Comparison of ENCODE assay signal across 17 cellular contexts in genomic region chr4:16818005-16818404, GRCh38.
DNase-seq lines count a peak whose midpoint lies in the region; ATAC-seq and TF ChIP-seq lines count a peak whose summit lies in the region.
"Had no signal": no experiment of that assay in that cellular context is flagged by ENCODE, and none has a peak within 500 bp of the region (broad histone marks: within the 10 kb centered on the region; RNA-seq: fewer than 3 reads in every experiment).

No MANE protein-coding gene starts in this region.

- TF ChIP-seq CTCF in WTC11 (IDR thresholded peaks at IDR 0.05) = no peak
- no peak for TF ChIP-seq CTCF in smooth muscle cell (IDR thresholded peaks at IDR 0.05; ENCODE audit: borderline replicate concordance, insufficient read depth, poor library complexity, severe bottlenecking)

- POLR2A ChIA-PET in WTC11 (lab: Charles Lee) = interaction anchor here (0.5 kb wide), 1 partner anchor 26 kb away, joined by 3 read pairs; no protein-coding TSS in a partner anchor

- peak overlapping the region; percentile 96 for H3K27ac Mint-ChIP-seq in WTC11
- H3K27ac Mint-ChIP-seq: CD8-positive, alpha-beta T cell had no signal

- peaks cover 60% of the 10 kb centered on the region for H3K4me1 Mint-ChIP-seq in WTC11

- no peak overlapping the region for H3K4me3 ChIP-seq in H7 (ENCODE audit: insufficient read depth, low read depth, low read length)
- no peak overlapping the region for H3K4me3 ChIP-seq in iPS-20b (ENCODE audit: low read length)
- no peak overlapping the region for H3K4me3 ChIP-seq in smooth muscle cell
- H3K4me3 ChIP-seq: BLaER1 treated with 17β-estradiol and CSF1 and Interleukin-3, amounts not matched to agents 10 nM and 100 nM; SJCRH30 had no signal

- H3K9ac ChIP-seq in iPS-20b (ENCODE audit: low read depth, low read length) (no peak overlapping the region; the same call in 1 of the 2 replicates), smooth muscle cell (ENCODE audit: low read depth) (no peak overlapping the region)
- H3K9ac ChIP-seq: BLaER1 treated with 17β-estradiol and CSF1 and Interleukin-3, amounts not matched to agents 10 nM and 100 nM had no signal

- no peaks in the 10 kb centered on the region; the same call in 1 of the 2 replicates for H3K27me3 Mint-ChIP-seq in WTC11 (ENCODE audit: low read depth)

- no peaks in the 10 kb centered on the region for H3K9me3 ChIP-seq in iPS-20b (ENCODE audit: insufficient read depth, low read depth, low read length)
- no peaks in the 10 kb centered on the region for H3K9me3 ChIP-seq in smooth muscle cell (replicated peaks; ENCODE audit: low read depth)
- H3K9me3 ChIP-seq: BLaER1 treated with 17β-estradiol and CSF1 and Interleukin-3, amounts not matched to agents 10 nM and 100 nM; SJCRH30 had no signal

- DNase-seq in H7 (peak; percentile 66), WTC11 (ENCODE audit: low spot score) (peak; percentile 41), smooth muscle cell (lab: John Stamatoyannopoulos, UW; ENCODE audit: unreplicated experiment) (no peak), cortex of kidney (lab: John Stamatoyannopoulos, UW) (no peak), DMS153 (lab: John Stamatoyannopoulos, UW) (no peak), globus pallidus (ENCODE audit: low spot score) (no peak)
- no peak for DNase-seq in effector CD8-positive, alpha-beta T cell (lab: John Stamatoyannopoulos, UW)
- DNase-seq: CD8-positive, alpha-beta T cell; MM.1S; NCI-H1092; NCI-H1436 treated with DMSO at 0.1 percent for 48 hours; NCI-H2029 treated with DMSO at 0.1 percent for 48 hours; NCI-H2171; SJCRH30 had no signal

- H3K4me3 Mint-ChIP-seq in WTC11 = 0 out of 2 replicates have a peak overlapping the region, but pooled peaks have one; percentile 40
- H3K4me3 Mint-ChIP-seq: CD8-positive, alpha-beta T cell had no signal

- CTCF ChIA-PET in WTC11 (lab: Charles Lee) = interaction anchor here (0.6 to 2.3 kb wide), 6 partner anchors 9 to 99 kb away, joined by 3 to 13 read pairs (median 5); no protein-coding TSS in a partner anchor

- H3F3A ChIP-seq in smooth muscle cell (ENCODE audit: low read depth) = no peaks in the 10 kb centered on the region

- H3K4me1 ChIP-seq in iPS-20b (ENCODE audit: insufficient read depth, low read length) (peaks cover 47% of the 10 kb centered on the region; the same call in 1 of the 2 replicates), smooth muscle cell (ENCODE audit: low read depth) (peaks cover 8% of the 10 kb centered on the region)
- H3K4me1 ChIP-seq: BLaER1 treated with 17β-estradiol and CSF1 and Interleukin-3, amounts not matched to agents 10 nM and 100 nM; SJCRH30 had no signal

- peaks cover 9% of the 10 kb centered on the region for H3K36me3 Mint-ChIP-seq in WTC11
- H3K36me3 Mint-ChIP-seq: CD8-positive, alpha-beta T cell had no signal

- H3K36me3 ChIP-seq in H7 (replicated peaks; ENCODE audit: control insufficient read depth, insufficient read depth, low read length) (peaks cover 1% of the 10 kb centered on the region), iPS-20b (ENCODE audit: insufficient read depth, low read depth, low read length) (no peaks in the 10 kb centered on the region; the same call in 1 of the 2 replicates), smooth muscle cell (ENCODE audit: low read depth) (no peaks in the 10 kb centered on the region)
- H3K36me3 ChIP-seq: BLaER1 treated with 17β-estradiol and CSF1 and Interleukin-3, amounts not matched to agents 10 nM and 100 nM; SJCRH30 had no signal

- H4K20me1 ChIP-seq in smooth muscle cell (ENCODE audit: low read depth) = no peaks in the 10 kb centered on the region
- H4K20me1 ChIP-seq: BLaER1 treated with 17β-estradiol and CSF1 and Interleukin-3, amounts not matched to agents 10 nM and 100 nM had no signal

- no peak overlapping the region for H2AFZ ChIP-seq in smooth muscle cell (ENCODE audit: low read depth)

- H3K79me2 ChIP-seq in smooth muscle cell (ENCODE audit: low read depth) = no peaks in the 10 kb centered on the region

- no peaks in the 10 kb centered on the region for H3K27me3 ChIP-seq in H7 (ENCODE audit: control insufficient read depth, insufficient read depth, low read length)
- no peaks in the 10 kb centered on the region for H3K27me3 ChIP-seq in iPS-20b (ENCODE audit: insufficient read depth, low read length)
- H3K27me3 ChIP-seq in smooth muscle cell (ENCODE audit: low read depth) = no peaks in the 10 kb centered on the region
- H3K27me3 ChIP-seq: BLaER1 treated with 17β-estradiol and CSF1 and Interleukin-3, amounts not matched to agents 10 nM and 100 nM; SJCRH30 had no signal

- H3K27ac ChIP-seq in iPS-20b (ENCODE audit: low read length) (peak overlapping the region; percentile 13), smooth muscle cell (ENCODE audit: low read depth) (no peak overlapping the region)
- H3K27ac ChIP-seq: BLaER1 treated with 17β-estradiol and CSF1 and Interleukin-3, amounts not matched to agents 10 nM and 100 nM; SJCRH30 had no signal

- peak; percentile 96 for ATAC-seq in WTC11
- ATAC-seq: CD8-positive, alpha-beta T cell; Panc1 had no signal

- H3K4me2 ChIP-seq in smooth muscle cell = peak overlapping the region; percentile 29
- H3K4me2 ChIP-seq: BLaER1 treated with 17β-estradiol and CSF1 and Interleukin-3, amounts not matched to agents 10 nM and 100 nM had no signal

- 78% methylated on average over 3 of the region's 3 CpGs for WGBS in smooth muscle cell (ENCODE audit: low lambda C conversion rate)

- H3K9me3 Mint-ChIP-seq in WTC11 = no peaks in the 10 kb centered on the region
- H3K9me3 Mint-ChIP-seq: CD8-positive, alpha-beta T cell had no signal

TF ChIP-seq in WTC11, 78 proteins besides CTCF, POLR2A, EP300 and RAD21 (continues in another document):
- TF ChIP-seq CREB1 (CRISPR knock-in tag; IDR thresholded peaks at IDR 0.05) (no peak), ATF2 (CRISPR knock-in tag; IDR thresholded peaks at IDR 0.05; ENCODE audit: borderline replicate concordance, low read depth) (no peak), AFF4 (CRISPR knock-in tag; IDR thresholded peaks at IDR 0.05; ENCODE audit: borderline replicate concordance) (no peak), MYBL2 (CRISPR knock-in tag; IDR thresholded peaks at IDR 0.05) (no peak), TCF7 (CRISPR knock-in tag; IDR thresholded peaks at IDR 0.05; ENCODE audit: low read depth) (no peak), MAX (CRISPR knock-in tag; IDR thresholded peaks at IDR 0.05) (no peak), ZNF416 (CRISPR knock-in tag; IDR thresholded peaks at IDR 0.05) (no peak), CDX4 (CRISPR knock-in tag; IDR thresholded peaks at IDR 0.05; ENCODE audit: borderline replicate concordance) (no peak)

Comparison
In these comparisons a context has a peak if more than half of its experiments do, and no peak if none do; other contexts are left out.
1. DNase-seq: peak in H7 (single experiment) and WTC11 (single experiment); none in smooth muscle cell (single experiment), cortex of kidney (single experiment), effector CD8-positive, alpha-beta T cell (single experiment), DMS153 (single experiment) and globus pallidus (single experiment).